16 cellular contexts compared by ENCODE assay signal in genomic region chr3:177463863-177464262, GRCh38.
DNase-seq lines count a peak whose midpoint lies in the region; ATAC-seq, FAIRE-seq and TF ChIP-seq lines count a peak whose summit lies in the region.
"Had no signal": no experiment of that assay in that cellular context is flagged by ENCODE, and none has a peak within 500 bp of the region (broad histone marks: within the 10 kb centered on the region; RNA-seq: fewer than 3 reads in every experiment).

No MANE protein-coding gene starts in this region.

- peaks cover 5% of the 10 kb centered on the region for H3K4me1 ChIP-seq in mesendoderm (ENCODE audit: control insufficient read depth, low read depth, low read length)
- H3K4me1 ChIP-seq in vagina, result peaks cover 51% of the 10 kb centered on the region

- H3K79me2 ChIP-seq in mesendoderm (ENCODE audit: control insufficient read depth, insufficient read depth, low read length), result no peaks in the 10 kb centered on the region

- H3K27me3 ChIP-seq in bronchial epithelial cell (ENCODE audit: control insufficient read depth, insufficient read depth, low read length), result no peaks in the 10 kb centered on the region
- no peaks in the 10 kb centered on the region for H3K27me3 ChIP-seq in mesendoderm (ENCODE audit: insufficient read depth, low read length, poor library complexity)
- no peaks in the 10 kb centered on the region for H3K27me3 ChIP-seq in vagina
- H3K27me3 ChIP-seq: heart right ventricle had no signal

- no peak overlapping the region for H3K4me2 ChIP-seq in mesendoderm (ENCODE audit: low read length)

- H3K27ac ChIP-seq in mesendoderm (ENCODE audit: low read depth, low read length), result no peak overlapping the region
- H3K27ac ChIP-seq in vagina, result peak overlapping the region; percentile 51
- H3K27ac ChIP-seq: 22Rv1 had no signal

- no peak overlapping the region for H3K4ac ChIP-seq in mesendoderm (ENCODE audit: low read depth, low read length)

- H2BK120ac ChIP-seq in mesendoderm (ENCODE audit: low read depth, low read length), result no peak overlapping the region

- H2BK15ac ChIP-seq in mesendoderm (replicated peaks; ENCODE audit: low read depth), result peak overlapping the region; percentile 65

- TF ChIP-seq POLR2A in vagina (IDR thresholded peaks at IDR 0.05), result no peak

- TF ChIP-seq CTCF in bronchial epithelial cell (IDR thresholded peaks at IDR 0.05; ENCODE audit: insufficient read depth, low read length, severe bottlenecking) (no peak), vagina (IDR thresholded peaks at IDR 0.05) (no peak)

- no peaks in the 10 kb centered on the region for H3K79me1 ChIP-seq in mesendoderm (ENCODE audit: low read length)

- H3K4me3 ChIP-seq in bronchial epithelial cell (ENCODE audit: low read depth, low read length) (no peak overlapping the region), mesendoderm (ENCODE audit: low read length) (no peak overlapping the region), vagina (no peak overlapping the region)
- H3K4me3 ChIP-seq: coronary artery, heart right ventricle, lung had no signal

- no peak for FAIRE-seq in bronchial epithelial cell (lab: Jason Lieb, UNC)

- H2AK5ac ChIP-seq in mesendoderm (ENCODE audit: low read length), result no peak overlapping the region

- H2BK5ac ChIP-seq in mesendoderm (ENCODE audit: low read length), result no peak overlapping the region

- no peak overlapping the region for H3K23ac ChIP-seq in mesendoderm (ENCODE audit: low read length)

- H3K9ac ChIP-seq in mesendoderm (ENCODE audit: low read length), result no peak overlapping the region

- H3K56ac ChIP-seq in mesendoderm (ENCODE audit: low read length), result no peak overlapping the region

- H4K5ac ChIP-seq in mesendoderm (ENCODE audit: low read length), result no peak overlapping the region

- no peak overlapping the region for H3K18ac ChIP-seq in mesendoderm (ENCODE audit: low read length)

- ATAC-seq in GM18502 (IDR thresholded peaks at IDR 0.05; ENCODE audit: poor library complexity, unreplicated experiment), result no peak

- DNase-seq in DMS53 (lab: John Stamatoyannopoulos, UW) (peak; percentile 22), DMS53 treated with DMSO at 0.1 percent for 48 hours (lab: John Stamatoyannopoulos, UW; ENCODE audit: unreplicated experiment) (no peak), bronchial epithelial cell (ENCODE audit: low read depth) (peak; percentile 50), mesendoderm (peak; percentile 84), vagina (ENCODE audit: extremely low spot score in 2 of 2) (no peak), COLO668 (lab: John Stamatoyannopoulos, UW; ENCODE audit: unreplicated experiment) (no peak), NCI-H524 (lab: John Stamatoyannopoulos, UW) (no peak)
- DNase-seq: activated CD4-positive, CD25-positive, alpha-beta regulatory T cell treated with anti-CD3 and anti-CD28 coated beads, Interleukin-2, amount 50 U/mL, for 72 hours; DND-41; heart right ventricle; MV-4-11; NCI-H510A treated with DMSO at 0.1 percent for 48 hours had no signal

- intact Hi-C loops in vagina (cut with DNase I), result loop anchor here (10.0 kb wide), 1 partner anchor 261 kb away; no protein-coding TSS in a partner anchor

- no CpG with 5 or more reads among the region's 6 CpGs for WGBS in mesendoderm (ENCODE audit: extremely low coverage, insufficient coverage, low lambda C conversion rate)

- no peaks in the 10 kb centered on the region for H3K9me3 ChIP-seq in vagina
- H3K9me3 ChIP-seq: heart right ventricle had no signal

- no peak overlapping the region for H4K8ac ChIP-seq in mesendoderm (ENCODE audit: low read depth, low read length)

- H3K36me3 ChIP-seq in bronchial epithelial cell (ENCODE audit: control insufficient read depth, insufficient read depth, low read length) (no peaks in the 10 kb centered on the region), mesendoderm (ENCODE audit: control insufficient read depth, insufficient read depth, low read length) (no peaks in the 10 kb centered on the region), vagina (no peaks in the 10 kb centered on the region)
- H3K36me3 ChIP-seq: heart right ventricle had no signal

Comparison
In these comparisons a context has a peak if more than half of its experiments do, and no peak if none do; other contexts are left out.
1. DNase-seq: peak in DMS53 (single experiment), bronchial epithelial cell (single experiment) and mesendoderm (single experiment); none in DMS53 treated with DMSO at 0.1 percent for 48 hours (single experiment), vagina (0 of 2), COLO668 (single experiment) and NCI-H524 (0 of 2).